ENCODE assay signal across 1 cellular context in the genomic region with DNA sequence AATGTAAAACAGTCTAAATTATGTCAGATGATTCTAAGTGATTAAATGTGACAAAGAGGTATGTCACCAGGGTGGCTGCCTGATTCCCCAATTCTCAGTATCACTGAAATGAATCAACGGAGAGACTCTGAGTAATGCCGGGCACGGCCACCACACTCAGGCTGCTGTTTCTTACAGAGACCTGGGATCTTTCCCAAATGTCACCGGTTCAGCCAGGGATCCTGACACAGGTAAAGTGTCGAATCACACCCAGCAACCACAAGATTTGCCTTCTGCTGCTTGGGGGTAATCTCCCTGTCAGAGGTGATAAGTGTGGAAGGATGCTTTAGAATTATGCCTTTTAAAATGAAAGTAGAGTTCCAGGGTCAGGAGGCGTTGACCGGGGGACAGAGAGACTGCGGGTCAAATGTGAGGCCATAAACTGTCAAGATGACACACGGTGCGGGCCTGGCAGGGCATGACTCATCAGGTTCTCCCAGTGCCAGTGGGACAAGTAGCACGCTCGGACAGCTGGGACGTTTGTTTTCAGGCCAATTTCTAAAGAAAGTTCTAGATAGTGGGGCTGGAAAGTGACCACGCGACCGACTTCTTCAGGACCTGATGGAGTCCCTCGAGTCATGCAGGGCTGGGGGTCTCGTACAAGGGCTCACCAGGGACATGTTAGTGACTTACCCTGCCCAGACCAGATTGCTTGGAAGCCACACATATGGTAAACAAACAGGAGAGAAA.
A peak's percentile ranks its signal among the peaks of the same experiment; 100 is the strongest.
TF ChIP-seq lines count a peak whose summit lies in the region.

No MANE protein-coding gene starts in this region.

TF ChIP-seq in K562, 482 proteins besides CTCF, POLR2A, EP300 and RAD21 (continued from another document and continues in another):
- TF ChIP-seq, protein P1, sequence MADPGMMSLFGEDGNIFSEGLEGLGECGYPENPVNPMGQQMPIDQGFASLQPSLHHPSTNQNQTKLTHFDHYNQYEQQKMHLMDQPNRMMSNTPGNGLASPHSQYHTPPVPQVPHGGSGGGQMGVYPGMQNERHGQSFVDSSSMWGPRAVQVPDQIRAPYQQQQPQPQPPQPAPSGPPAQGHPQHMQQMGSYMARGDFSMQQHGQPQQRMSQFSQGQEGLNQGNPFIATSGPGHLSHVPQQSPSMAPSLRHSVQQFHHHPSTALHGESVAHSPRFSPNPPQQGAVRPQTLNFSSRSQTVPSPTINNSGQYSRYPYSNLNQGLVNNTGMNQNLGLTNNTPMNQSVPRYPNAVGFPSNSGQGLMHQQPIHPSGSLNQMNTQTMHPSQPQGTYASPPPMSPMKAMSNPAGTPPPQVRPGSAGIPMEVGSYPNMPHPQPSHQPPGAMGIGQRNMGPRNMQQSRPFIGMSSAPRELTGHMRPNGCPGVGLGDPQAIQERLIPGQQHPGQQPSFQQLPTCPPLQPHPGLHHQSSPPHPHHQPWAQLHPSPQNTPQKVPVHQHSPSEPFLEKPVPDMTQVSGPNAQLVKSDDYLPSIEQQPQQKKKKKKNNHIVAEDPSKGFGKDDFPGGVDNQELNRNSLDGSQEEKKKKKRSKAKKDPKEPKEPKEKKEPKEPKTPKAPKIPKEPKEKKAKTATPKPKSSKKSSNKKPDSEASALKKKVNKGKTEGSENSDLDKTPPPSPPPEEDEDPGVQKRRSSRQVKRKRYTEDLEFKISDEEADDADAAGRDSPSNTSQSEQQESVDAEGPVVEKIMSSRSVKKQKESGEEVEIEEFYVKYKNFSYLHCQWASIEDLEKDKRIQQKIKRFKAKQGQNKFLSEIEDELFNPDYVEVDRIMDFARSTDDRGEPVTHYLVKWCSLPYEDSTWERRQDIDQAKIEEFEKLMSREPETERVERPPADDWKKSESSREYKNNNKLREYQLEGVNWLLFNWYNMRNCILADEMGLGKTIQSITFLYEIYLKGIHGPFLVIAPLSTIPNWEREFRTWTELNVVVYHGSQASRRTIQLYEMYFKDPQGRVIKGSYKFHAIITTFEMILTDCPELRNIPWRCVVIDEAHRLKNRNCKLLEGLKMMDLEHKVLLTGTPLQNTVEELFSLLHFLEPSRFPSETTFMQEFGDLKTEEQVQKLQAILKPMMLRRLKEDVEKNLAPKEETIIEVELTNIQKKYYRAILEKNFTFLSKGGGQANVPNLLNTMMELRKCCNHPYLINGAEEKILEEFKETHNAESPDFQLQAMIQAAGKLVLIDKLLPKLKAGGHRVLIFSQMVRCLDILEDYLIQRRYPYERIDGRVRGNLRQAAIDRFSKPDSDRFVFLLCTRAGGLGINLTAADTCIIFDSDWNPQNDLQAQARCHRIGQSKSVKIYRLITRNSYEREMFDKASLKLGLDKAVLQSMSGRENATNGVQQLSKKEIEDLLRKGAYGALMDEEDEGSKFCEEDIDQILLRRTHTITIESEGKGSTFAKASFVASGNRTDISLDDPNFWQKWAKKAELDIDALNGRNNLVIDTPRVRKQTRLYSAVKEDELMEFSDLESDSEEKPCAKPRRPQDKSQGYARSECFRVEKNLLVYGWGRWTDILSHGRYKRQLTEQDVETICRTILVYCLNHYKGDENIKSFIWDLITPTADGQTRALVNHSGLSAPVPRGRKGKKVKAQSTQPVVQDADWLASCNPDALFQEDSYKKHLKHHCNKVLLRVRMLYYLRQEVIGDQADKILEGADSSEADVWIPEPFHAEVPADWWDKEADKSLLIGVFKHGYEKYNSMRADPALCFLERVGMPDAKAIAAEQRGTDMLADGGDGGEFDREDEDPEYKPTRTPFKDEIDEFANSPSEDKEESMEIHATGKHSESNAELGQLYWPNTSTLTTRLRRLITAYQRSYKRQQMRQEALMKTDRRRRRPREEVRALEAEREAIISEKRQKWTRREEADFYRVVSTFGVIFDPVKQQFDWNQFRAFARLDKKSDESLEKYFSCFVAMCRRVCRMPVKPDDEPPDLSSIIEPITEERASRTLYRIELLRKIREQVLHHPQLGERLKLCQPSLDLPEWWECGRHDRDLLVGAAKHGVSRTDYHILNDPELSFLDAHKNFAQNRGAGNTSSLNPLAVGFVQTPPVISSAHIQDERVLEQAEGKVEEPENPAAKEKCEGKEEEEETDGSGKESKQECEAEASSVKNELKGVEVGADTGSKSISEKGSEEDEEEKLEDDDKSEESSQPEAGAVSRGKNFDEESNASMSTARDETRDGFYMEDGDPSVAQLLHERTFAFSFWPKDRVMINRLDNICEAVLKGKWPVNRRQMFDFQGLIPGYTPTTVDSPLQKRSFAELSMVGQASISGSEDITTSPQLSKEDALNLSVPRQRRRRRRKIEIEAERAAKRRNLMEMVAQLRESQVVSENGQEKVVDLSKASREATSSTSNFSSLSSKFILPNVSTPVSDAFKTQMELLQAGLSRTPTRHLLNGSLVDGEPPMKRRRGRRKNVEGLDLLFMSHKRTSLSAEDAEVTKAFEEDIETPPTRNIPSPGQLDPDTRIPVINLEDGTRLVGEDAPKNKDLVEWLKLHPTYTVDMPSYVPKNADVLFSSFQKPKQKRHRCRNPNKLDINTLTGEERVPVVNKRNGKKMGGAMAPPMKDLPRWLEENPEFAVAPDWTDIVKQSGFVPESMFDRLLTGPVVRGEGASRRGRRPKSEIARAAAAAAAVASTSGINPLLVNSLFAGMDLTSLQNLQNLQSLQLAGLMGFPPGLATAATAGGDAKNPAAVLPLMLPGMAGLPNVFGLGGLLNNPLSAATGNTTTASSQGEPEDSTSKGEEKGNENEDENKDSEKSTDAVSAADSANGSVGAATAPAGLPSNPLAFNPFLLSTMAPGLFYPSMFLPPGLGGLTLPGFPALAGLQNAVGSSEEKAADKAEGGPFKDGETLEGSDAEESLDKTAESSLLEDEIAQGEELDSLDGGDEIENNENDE (IDR thresholded peaks at IDR 0.05; ENCODE audit: low read depth, low read length), result no peak
- TF ChIP-seq, protein P2, sequence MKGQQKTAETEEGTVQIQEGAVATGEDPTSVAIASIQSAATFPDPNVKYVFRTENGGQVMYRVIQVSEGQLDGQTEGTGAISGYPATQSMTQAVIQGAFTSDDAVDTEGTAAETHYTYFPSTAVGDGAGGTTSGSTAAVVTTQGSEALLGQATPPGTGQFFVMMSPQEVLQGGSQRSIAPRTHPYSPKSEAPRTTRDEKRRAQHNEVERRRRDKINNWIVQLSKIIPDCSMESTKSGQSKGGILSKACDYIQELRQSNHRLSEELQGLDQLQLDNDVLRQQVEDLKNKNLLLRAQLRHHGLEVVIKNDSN (CRISPR knock-in tag; IDR thresholded peaks at IDR 0.05), result no peak
- TF ChIP-seq ADNP (tag; IDR thresholded peaks at IDR 0.05) (no peak), ZNF217 (CRISPR knock-in tag; IDR thresholded peaks at IDR 0.05) (no peak), RBM14 (IDR thresholded peaks at IDR 0.05; ENCODE audit: borderline replicate concordance, insufficient read depth, low read depth, low read length) (no peak), PCBP2 (IDR thresholded peaks at IDR 0.05; ENCODE audit: low read depth, low read length, poor library complexity, severe bottlenecking) (no peak), SNAPC5 (CRISPR knock-in tag; IDR thresholded peaks at IDR 0.05) (no peak), FOXK1 (CRISPR knock-in tag; IDR thresholded peaks at IDR 0.05; ENCODE audit: borderline replicate concordance) (no peak), FOXP1 (CRISPR knock-in tag; IDR thresholded peaks at IDR 0.05) (no peak), NCOA4 (IDR thresholded peaks at IDR 0.05; ENCODE audit: partially characterized antibody) (no peak), POLR2AphosphoS2 (IDR thresholded peaks at IDR 0.05; ENCODE audit: low read length) (no peak), FOXJ2 (tag; IDR thresholded peaks at IDR 0.05) (no peak), FOXJ3 (CRISPR knock-in tag; IDR thresholded peaks at IDR 0.05) (no peak), ZNF140 (CRISPR knock-in tag; IDR thresholded peaks at IDR 0.05) (no peak), NR2C2 (CRISPR knock-in tag; IDR thresholded peaks at IDR 0.05) (peak; percentile 41; the same call in 1 of the 2 replicates), NR2C2 (tag; IDR thresholded peaks at IDR 0.05) (peak; percentile 95), POLR2AphosphoS5 (IDR thresholded peaks at IDR 0.05; ENCODE audit: control insufficient read depth, insufficient read depth, low read depth, low read length) (peak; percentile 31; the same call in 1 of the 2 replicates), ESRRA (IDR thresholded peaks at IDR 0.05; ENCODE audit: borderline replicate concordance, low read depth) (peak; percentile 62; the same call in 1 of the 2 replicates), RAD51 (IDR thresholded peaks at IDR 0.05; ENCODE audit: borderline replicate concordance, low read depth) (no peak; the same call in 1 of the 2 replicates), PRMT5 (CRISPR knock-in tag; IDR thresholded peaks at IDR 0.05) (no peak), HNRNPH1 (optimal IDR thresholded peaks at IDR 0.05; ENCODE audit: low read depth, low read length) (no peak), ZNF778 (CRISPR knock-in tag; IDR thresholded peaks at IDR 0.05) (no peak), DLX4 (CRISPR knock-in tag; IDR thresholded peaks at IDR 0.05) (no peak), ZBTB17 (CRISPR knock-in tag; IDR thresholded peaks at IDR 0.05) (no peak), GTF2B (IDR thresholded peaks at IDR 0.05; ENCODE audit: extremely low read depth, insufficient read length) (no peak), MIER1 (IDR thresholded peaks at IDR 0.05; ENCODE audit: low read depth) (no peak), GATA2 (CRISPR knock-in tag; IDR thresholded peaks at IDR 0.05) (no peak), HMG20B (CRISPR knock-in tag; IDR thresholded peaks at IDR 0.05) (no peak), MCM5 (IDR thresholded peaks at IDR 0.05; ENCODE audit: low read depth) (no peak), ETS2 (tag; IDR thresholded peaks at IDR 0.05; ENCODE audit: borderline replicate concordance, poor library complexity, severe bottlenecking) (no peak), ZNF133 (CRISPR knock-in tag; IDR thresholded peaks at IDR 0.05) (no peak), AFF4 (CRISPR knock-in tag; IDR thresholded peaks at IDR 0.05) (no peak), ZNF143 (CRISPR knock-in tag; IDR thresholded peaks at IDR 0.05) (no peak), MAX (CRISPR knock-in tag; IDR thresholded peaks at IDR 0.05) (peak; percentile 65), ZBTB8A (IDR thresholded peaks at IDR 0.05; ENCODE audit: partially characterized antibody) (no peak)
- TF ChIP-seq, protein P3, sequence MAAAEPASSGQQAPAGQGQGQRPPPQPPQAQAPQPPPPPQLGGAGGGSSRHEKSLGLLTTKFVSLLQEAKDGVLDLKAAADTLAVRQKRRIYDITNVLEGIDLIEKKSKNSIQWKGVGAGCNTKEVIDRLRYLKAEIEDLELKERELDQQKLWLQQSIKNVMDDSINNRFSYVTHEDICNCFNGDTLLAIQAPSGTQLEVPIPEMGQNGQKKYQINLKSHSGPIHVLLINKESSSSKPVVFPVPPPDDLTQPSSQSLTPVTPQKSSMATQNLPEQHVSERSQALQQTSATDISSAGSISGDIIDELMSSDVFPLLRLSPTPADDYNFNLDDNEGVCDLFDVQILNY (CRISPR knock-in tag; IDR thresholded peaks at IDR 0.05), result no peak
- TF ChIP-seq, protein P4, sequence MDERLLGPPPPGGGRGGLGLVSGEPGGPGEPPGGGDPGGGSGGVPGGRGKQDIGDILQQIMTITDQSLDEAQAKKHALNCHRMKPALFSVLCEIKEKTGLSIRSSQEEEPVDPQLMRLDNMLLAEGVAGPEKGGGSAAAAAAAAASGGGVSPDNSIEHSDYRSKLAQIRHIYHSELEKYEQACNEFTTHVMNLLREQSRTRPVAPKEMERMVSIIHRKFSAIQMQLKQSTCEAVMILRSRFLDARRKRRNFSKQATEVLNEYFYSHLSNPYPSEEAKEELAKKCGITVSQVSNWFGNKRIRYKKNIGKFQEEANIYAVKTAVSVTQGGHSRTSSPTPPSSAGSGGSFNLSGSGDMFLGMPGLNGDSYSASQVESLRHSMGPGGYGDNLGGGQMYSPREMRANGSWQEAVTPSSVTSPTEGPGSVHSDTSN (CRISPR knock-in tag; IDR thresholded peaks at IDR 0.05; ENCODE audit: low read depth), result no peak
- TF ChIP-seq, protein P4 (tag; conservative IDR thresholded peaks at IDR 0.05; ENCODE audit: low read depth), result peak; percentile 93
